ENCODE assay signal across 1 cellular context in the genomic region with DNA sequence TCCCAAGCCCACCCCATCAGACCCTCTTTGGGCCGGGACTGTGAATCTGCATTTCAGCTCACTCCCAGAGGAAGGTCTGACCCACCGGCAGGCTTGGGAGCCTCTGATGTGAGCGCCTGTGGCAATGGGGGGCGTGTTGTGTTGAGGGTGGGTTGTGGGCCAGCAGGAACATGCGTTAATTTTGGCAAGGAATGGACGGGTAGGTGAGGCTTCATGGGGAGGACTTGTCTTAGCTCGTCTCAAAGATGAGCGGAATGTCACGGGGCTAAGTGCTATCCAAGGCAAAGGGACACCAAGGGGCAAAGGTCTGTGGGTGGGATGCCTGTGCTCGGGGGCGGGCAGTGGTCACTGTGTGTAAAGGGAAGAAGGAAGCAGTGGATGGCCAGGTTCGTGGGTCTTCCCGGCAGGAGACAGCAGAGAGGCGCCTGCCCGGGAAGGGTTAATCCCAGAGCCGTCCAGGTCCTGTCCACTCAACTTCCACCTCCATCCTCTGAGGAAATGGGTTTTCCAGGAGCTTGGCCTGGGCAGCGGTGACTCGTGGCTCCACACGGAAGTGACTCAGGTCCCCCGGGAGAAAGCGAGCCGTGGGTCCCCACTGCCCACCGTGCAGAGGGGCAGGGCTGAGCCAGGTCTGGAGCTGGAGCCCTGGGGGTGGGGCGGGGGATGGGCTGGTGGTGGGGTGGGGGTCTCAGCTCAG.
A peak's percentile ranks its signal among the peaks of the same experiment; 100 is the strongest.
TF ChIP-seq lines count a peak whose summit lies in the region.

No MANE protein-coding gene starts in this region.

TF ChIP-seq in endothelial cell of umbilical vein, 7 proteins besides CTCF, POLR2A, EP300 and RAD21:
- TF ChIP-seq JUN (IDR thresholded peaks at IDR 0.05; ENCODE audit: borderline replicate concordance, insufficient read depth, insufficient read length, low read depth), result peak; percentile 71
- no peak for TF ChIP-seq MYC (IDR thresholded peaks at IDR 0.05; ENCODE audit: low read depth, low read length)
- no peak for TF ChIP-seq EZH2 (IDR thresholded peaks at IDR 0.05; ENCODE audit: borderline replicate concordance, low read depth, low read length, severe bottlenecking)
- peak; percentile 92 for TF ChIP-seq FOS (IDR thresholded peaks at IDR 0.05; ENCODE audit: borderline replicate concordance, insufficient read depth, low read length)
- TF ChIP-seq GATA2 (IDR thresholded peaks at IDR 0.05; ENCODE audit: insufficient read depth, insufficient read length, low read depth, low read length), result no peak
- peak; percentile 91 for TF ChIP-seq POLR2AphosphoS5 (IDR thresholded peaks at IDR 0.05; ENCODE audit: insufficient read depth, low read depth, low read length)
- no peak for TF ChIP-seq MAX (IDR thresholded peaks at IDR 0.05; ENCODE audit: insufficient read depth, insufficient read length)
